2 cellular contexts compared by ENCODE assay signal in the genomic region with DNA sequence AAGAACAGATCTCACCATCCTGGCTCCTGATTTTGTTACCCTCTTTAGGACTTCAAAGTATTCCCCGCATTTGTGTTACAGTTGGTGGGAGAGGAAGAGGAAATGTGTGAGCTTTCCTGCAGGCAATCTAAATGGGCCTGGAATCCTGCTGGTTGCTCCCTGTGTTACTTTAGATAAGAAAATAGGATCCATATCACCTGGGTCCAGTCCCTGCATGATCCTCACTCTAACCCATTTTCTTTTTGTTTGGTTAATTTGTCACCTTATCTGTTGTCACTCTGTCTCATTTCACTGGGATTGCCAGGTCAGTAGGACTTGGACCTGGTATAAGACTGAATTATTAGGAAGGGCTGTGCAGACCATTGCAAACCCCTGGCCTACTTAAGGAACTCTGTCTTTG.
TF ChIP-seq lines count a peak whose summit lies in the region.

No MANE protein-coding gene starts in this region.

TF ChIP-seq in K562, 482 proteins besides CTCF, POLR2A, EP300 and RAD21 (continued from another document):
- TF ChIP-seq TCF3 (CRISPR knock-in tag; IDR thresholded peaks at IDR 0.05) (peak; percentile 69), ZNF785 (CRISPR knock-in tag; IDR thresholded peaks at IDR 0.05) (no peak), CBFA2T3 (IDR thresholded peaks at IDR 0.05) (peak; percentile 76), GATAD2A (IDR thresholded peaks at IDR 0.05) (no peak), TAL1 (IDR thresholded peaks at IDR 0.05) (peak; percentile 65; the same call in 1 of the 2 replicates), TEAD4 (IDR thresholded peaks at IDR 0.05; ENCODE audit: low read length) (0 out of 2 replicates have a peak, but pooled peaks have one; percentile 47), TEAD4 (CRISPR knock-in tag; IDR thresholded peaks at IDR 0.05; ENCODE audit: borderline replicate concordance) (no peak), PRPF4 (IDR thresholded peaks at IDR 0.05; ENCODE audit: insufficient read depth, low read depth, low read length, poor library complexity, severe bottlenecking) (no peak), ZKSCAN1 (IDR thresholded peaks at IDR 0.05; ENCODE audit: low read depth, low read length) (no peak), SOX6 (IDR thresholded peaks at IDR 0.05) (peak; percentile 31; the same call in 1 of the 2 replicates), MECOM (CRISPR knock-in tag; IDR thresholded peaks at IDR 0.05) (no peak), CBFA2T2 (conservative IDR thresholded peaks at IDR 0.05) (peak; percentile 56)

TF ChIP-seq in endothelial cell of umbilical vein, 7 proteins besides CTCF, POLR2A, EP300 and RAD21:
- TF ChIP-seq JUN (IDR thresholded peaks at IDR 0.05; ENCODE audit: borderline replicate concordance, insufficient read depth, insufficient read length, low read depth), result no peak
- TF ChIP-seq, protein P1, sequence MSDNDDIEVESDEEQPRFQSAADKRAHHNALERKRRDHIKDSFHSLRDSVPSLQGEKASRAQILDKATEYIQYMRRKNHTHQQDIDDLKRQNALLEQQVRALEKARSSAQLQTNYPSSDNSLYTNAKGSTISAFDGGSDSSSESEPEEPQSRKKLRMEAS (IDR thresholded peaks at IDR 0.05; ENCODE audit: insufficient read depth, insufficient read length), result no peak
- peak; percentile 46 for TF ChIP-seq GATA2 (IDR thresholded peaks at IDR 0.05; ENCODE audit: insufficient read depth, insufficient read length, low read depth, low read length)
- no peak for TF ChIP-seq MYC (IDR thresholded peaks at IDR 0.05; ENCODE audit: low read depth, low read length)
